Comparison of ENCODE assay signal across 11 cellular contexts in genomic region chr15:90915216-90915807, GRCh38. TPM values are rescaled to one million over a fixed set of nuclear protein-coding genes. Genes with fewer than 3 reads are reported as not detected.
DNase-seq lines count a peak whose midpoint lies in the region; ATAC-seq and TF ChIP-seq lines count a peak whose summit lies in the region.
"Had no signal": no experiment of that assay in that cellular context is flagged by ENCODE, and none has a peak within 500 bp of the region (broad histone marks: within the 10 kb centered on the region; RNA-seq: fewer than 3 reads in every experiment).

No MANE protein-coding gene starts in this region.

- no peaks in the 10 kb centered on the region for H3K9me3 ChIP-seq in BLaER1
- no peaks in the 10 kb centered on the region for H3K9me3 ChIP-seq in left lung
- H3K9me3 ChIP-seq: prostate gland had no signal

- no peak for TF ChIP-seq CTCF in left lung (IDR thresholded peaks at IDR 0.05)

- no peak for ATAC-seq in left lung
- ATAC-seq in GM21526 (IDR thresholded peaks at IDR 0.05; ENCODE audit: low FRiP score, unreplicated experiment) = no peak
- ATAC-seq: foreskin keratinocyte had no signal

- H3K27ac ChIP-seq in BLaER1 (peak overlapping the region; percentile 74), left lung (peak overlapping the region; percentile 33 to 88)
- H3K27ac ChIP-seq: foreskin keratinocyte, prostate gland, VCaP had no signal

- no peaks in the 10 kb centered on the region for H4K20me1 ChIP-seq in BLaER1

- DNase-seq in NCI-H2171 treated with DMSO at 0.1 percent for 48 hours (lab: John Stamatoyannopoulos, UW) (peak; percentile 75), left lung (no peak), NCI-H345 treated with DMSO at 0.1 percent for 48 hours (lab: John Stamatoyannopoulos, UW; ENCODE audit: unreplicated experiment) (no peak), T-helper 1 cell (no peak)
- DNase-seq: foreskin keratinocyte, H7 had no signal

- H3K36me3 ChIP-seq in BLaER1 (peaks cover 100% of the 10 kb centered on the region), left lung (peaks cover 0 to 100% of the 10 kb centered on the region in 2 donors)

- peak overlapping the region; percentile 68 for H3K4me2 ChIP-seq in BLaER1

- H3K27me3 ChIP-seq in BLaER1 (no peaks in the 10 kb centered on the region), left lung (no peaks in the 10 kb centered on the region)
- H3K27me3 ChIP-seq: foreskin keratinocyte had no signal

- H3K4me3 ChIP-seq in BLaER1 = no peak overlapping the region
- no peak overlapping the region for H3K4me3 ChIP-seq in left lung
- H3K4me3 ChIP-seq: lung, prostate gland had no signal

- H3K9ac ChIP-seq in BLaER1 = peak overlapping the region; percentile 39

- intact Hi-C loops in left lung (cut with DNase I) = no loop called here

- H3K4me1 ChIP-seq in BLaER1 (peaks cover 25% of the 10 kb centered on the region), left lung (peaks cover 0 to 45% of the 10 kb centered on the region in 2 donors)
- H3K4me1 ChIP-seq: foreskin keratinocyte, prostate gland had no signal

RNA-seq across cellular contexts. Expression of gene MAN2A2, which starts 12.2 kb away (rescaled TPM):
- 10 to 100 TPM; 78.6 to 86.3 TPM for total RNA-seq in left lung

RNA-seq across cellular contexts. Expression of gene HDDC3, which starts 17.0 kb away (rescaled TPM):
- 10 to 100 TPM; 12.4 to 13.5 TPM for total RNA-seq in left lung

RNA-seq across cellular contexts. Expression of gene UNC45A, which starts 19.8 kb away (rescaled TPM):
- 10 to 100 TPM; 62.3 to 74.4 TPM for total RNA-seq in left lung

RNA-seq across cellular contexts. Expression of gene FES, which starts 31.0 kb away (rescaled TPM):
- 10 to 100 TPM; 37.6 to 65.2 TPM for total RNA-seq in left lung

RNA-seq across cellular contexts. Expression of gene RCCD1, which starts 39.4 kb away (rescaled TPM):
- 10 to 100 TPM in 1 of 2 donors, 1 to 10 TPM in 1; 9.8 to 12.5 TPM for total RNA-seq in left lung
